ENCODE assay signal across 8 cellular contexts in genomic region chr6:87922947-87923330, GRCh38.
DNase-seq lines count a peak whose midpoint lies in the region; ATAC-seq lines count a peak whose summit lies in the region.

No MANE protein-coding gene starts in this region.

- H3K9me3 Mint-ChIP-seq in activated T-cell treated with anti-CD3 and anti-CD28 coated beads, Interleukin-2, amount 50 U/mL, for 72 hours, result no peaks in the 10 kb centered on the region

- peaks cover 14% of the 10 kb centered on the region for H3K27me3 Mint-ChIP-seq in activated T-cell treated with anti-CD3 and anti-CD28 coated beads, Interleukin-2, amount 50 U/mL, for 72 hours (ENCODE audit: low read depth)

- intact Hi-C loops in left cardiac atrium (cut with DNase I), result no loop called here

- peaks cover 19% of the 10 kb centered on the region for H3K4me1 Mint-ChIP-seq in activated T-cell treated with anti-CD3 and anti-CD28 coated beads, Interleukin-2, amount 50 U/mL, for 72 hours (ENCODE audit: low read depth)

- no peak for DNase-seq in activated T-cell treated with anti-CD3 and anti-CD28 coated beads, Interleukin-2, amount 50 U/mL, for 72 hours
- DNase-seq in activated T-cell treated with anti-CD3 and anti-CD28 coated beads for 4 hours (no peak), NCI-H526 treated with DMSO at 0.1 percent for 48 hours (lab: John Stamatoyannopoulos, UW) (peak; percentile 35), left cardiac atrium (no peak), glomerular visceral epithelial cell (ENCODE audit: extremely low spot score) (no peak)
- peak; percentile 10 for DNase-seq in stimulated activated naive CD8-positive, alpha-beta T cell treated with anti-CD3 and anti-CD28 coated beads, Interleukin-15, Interleukin-2, amounts not matched to agents 100 U/mL and 50 U/mL, for 24 hours
- DNase-seq in activated naive CD4-positive, alpha-beta T cell treated with Interleukin-2 at 50 U/mL for 16 hours, result no peak

- no peak overlapping the region for H3K4me3 Mint-ChIP-seq in activated T-cell treated with anti-CD3 and anti-CD28 coated beads, Interleukin-2, amount 50 U/mL, for 72 hours

- ATAC-seq in activated T-cell treated with anti-CD3 and anti-CD28 coated beads, Interleukin-2, amount 50 U/mL, for 72 hours (replicated peaks in 1 of 2), result peak; percentile 80 to 93
- ATAC-seq in HG02970 (IDR thresholded peaks at IDR 0.05; ENCODE audit: low FRiP score, unreplicated experiment) (peak; percentile 65), left cardiac atrium (no peak)
- ATAC-seq in stimulated activated naive CD8-positive, alpha-beta T cell treated with anti-CD3 and anti-CD28 coated beads, Interleukin-15, Interleukin-2, amounts not matched to agents 100 U/mL and 50 U/mL, for 24 hours, result peak; percentile 65

- H3K27ac Mint-ChIP-seq in activated T-cell treated with anti-CD3 and anti-CD28 coated beads, Interleukin-2, amount 50 U/mL, for 72 hours, result no peak overlapping the region

- no peaks in the 10 kb centered on the region for H3K36me3 Mint-ChIP-seq in activated T-cell treated with anti-CD3 and anti-CD28 coated beads, Interleukin-2, amount 50 U/mL, for 72 hours (ENCODE audit: insufficient read depth in 2 of 2)

Comparison
In these comparisons a context has a peak if more than half of its experiments do, and no peak if none do; other contexts are left out.
1. ATAC-seq: peak in activated T-cell treated with anti-CD3 and anti-CD28 coated beads, Interleukin-2, amount 50 U/mL, for 72 hours (2 of 2), HG02970 (single experiment) and stimulated activated naive CD8-positive, alpha-beta T cell treated with anti-CD3 and anti-CD28 coated beads, Interleukin-15, Interleukin-2, amounts not matched to agents 100 U/mL and 50 U/mL, for 24 hours (single experiment); none in left cardiac atrium (0 of 2).
2. DNase-seq: peak in NCI-H526 treated with DMSO at 0.1 percent for 48 hours (single experiment) and stimulated activated naive CD8-positive, alpha-beta T cell treated with anti-CD3 and anti-CD28 coated beads, Interleukin-15, Interleukin-2, amounts not matched to agents 100 U/mL and 50 U/mL, for 24 hours (single experiment); none in activated T-cell treated with anti-CD3 and anti-CD28 coated beads, Interleukin-2, amount 50 U/mL, for 72 hours (0 of 2), activated T-cell treated with anti-CD3 and anti-CD28 coated beads for 4 hours (single experiment), activated naive CD4-positive, alpha-beta T cell treated with Interleukin-2 at 50 U/mL for 16 hours (single experiment), left cardiac atrium (single experiment) and glomerular visceral epithelial cell (single experiment).